ENCODE assay signal across 25 cellular contexts in genomic region chr19:31274266-31274963, GRCh38.
DNase-seq lines count a peak whose midpoint lies in the region; ATAC-seq and TF ChIP-seq lines count a peak whose summit lies in the region.
"Had no signal": no experiment of that assay in that cellular context is flagged by ENCODE, and none has a peak within 500 bp of the region (broad histone marks: within the 10 kb centered on the region; RNA-seq: fewer than 3 reads in every experiment).

No MANE protein-coding gene starts in this region.

- no peaks in the 10 kb centered on the region for H3K36me3 Mint-ChIP-seq in natural killer cell treated with Interleukin-12 subunit alpha and Interleukin-12 subunit beta and Interleukin-15 and Interleukin-18, amount 100 ng/mL, for 72 hours
- H3K36me3 Mint-ChIP-seq in natural killer cell = no peaks in the 10 kb centered on the region
- peaks cover 4% of the 10 kb centered on the region for H3K36me3 Mint-ChIP-seq in T-cell

- no peak for TF ChIP-seq CTCF in natural killer cell (IDR thresholded peaks at IDR 0.05)

- H3K4me1 Mint-ChIP-seq in natural killer cell treated with Interleukin-12 subunit alpha and Interleukin-12 subunit beta and Interleukin-15 and Interleukin-18, amount 100 ng/mL, for 72 hours (ENCODE audit: low read depth in 2 of 2) = no peaks in the 10 kb centered on the region
- no peaks in the 10 kb centered on the region for H3K4me1 Mint-ChIP-seq in natural killer cell
- H3K4me1 Mint-ChIP-seq in T-cell = no peaks in the 10 kb centered on the region

- ATAC-seq in natural killer cell treated with Interleukin-12 subunit alpha and Interleukin-12 subunit beta and Interleukin-15 and Interleukin-18, amount 100 ng/mL, for 72 hours = no peak
- ATAC-seq in natural killer cell (no peak), T-cell (replicated peaks in 1 of 4) (no peak), HG02938 (IDR thresholded peaks at IDR 0.05; ENCODE audit: unreplicated experiment) (no peak)
- ATAC-seq: heart right ventricle; psoas muscle; stimulated activated naive CD8-positive, alpha-beta T cell treated with anti-CD3 and anti-CD28 coated beads, Interleukin-15, Interleukin-2, amounts not matched to agents 100 U/mL and 50 U/mL, for 24 hours; T-helper 17 cell had no signal

- intact Hi-C loops in natural killer cell (cut with micrococcal nuclease) = no loop called here

- H3K9me3 ChIP-seq in neuron (ENCODE audit: low read length) = no peaks in the 10 kb centered on the region
- H3K9me3 ChIP-seq: heart right ventricle, neutrophil, psoas muscle, SK-N-SH, thyroid gland had no signal

- peak overlapping the region; percentile 3 for H2AFZ ChIP-seq in neuron (ENCODE audit: low read depth, low read length)

- CTCF ChIA-PET in T-cell (lab: Charles Lee) = no interaction called here

- no peaks in the 10 kb centered on the region for H3K9me3 Mint-ChIP-seq in natural killer cell treated with Interleukin-12 subunit alpha and Interleukin-12 subunit beta and Interleukin-15 and Interleukin-18, amount 100 ng/mL, for 72 hours
- no peaks in the 10 kb centered on the region for H3K9me3 Mint-ChIP-seq in natural killer cell
- H3K9me3 Mint-ChIP-seq in T-cell = no peaks in the 10 kb centered on the region

- POLR2A ChIA-PET in T-cell (lab: Charles Lee) = no interaction called here

- H3K36me3 ChIP-seq in neuron (ENCODE audit: insufficient read depth, low read length) = no peaks in the 10 kb centered on the region

- H3K27ac Mint-ChIP-seq in natural killer cell treated with Interleukin-12 subunit alpha and Interleukin-12 subunit beta and Interleukin-15 and Interleukin-18, amount 100 ng/mL, for 72 hours = no peak overlapping the region
- no peak overlapping the region for H3K27ac Mint-ChIP-seq in natural killer cell
- H3K27ac Mint-ChIP-seq in T-cell = no peak overlapping the region
- H3K27ac Mint-ChIP-seq: T-helper 17 cell had no signal

- no peaks in the 10 kb centered on the region for H3K27me3 ChIP-seq in neuron (ENCODE audit: insufficient read depth, low read length)
- H3K27me3 ChIP-seq: heart right ventricle, neutrophil, thyroid gland had no signal

- H3K4me3 Mint-ChIP-seq in natural killer cell treated with Interleukin-12 subunit alpha and Interleukin-12 subunit beta and Interleukin-15 and Interleukin-18, amount 100 ng/mL, for 72 hours = no peak overlapping the region
- H3K4me3 Mint-ChIP-seq in natural killer cell = no peak overlapping the region
- H3K4me3 Mint-ChIP-seq in T-cell = no peak overlapping the region
- H3K4me3 Mint-ChIP-seq: T-helper 17 cell had no signal

- peak overlapping the region; percentile 70 for H3K27ac ChIP-seq in caudate nucleus (ENCODE audit: low read depth, low read length)
- H3K27ac ChIP-seq: heart right ventricle, psoas muscle, thyroid gland had no signal

- no peak overlapping the region for H3K4me3 ChIP-seq in neuron (ENCODE audit: low read length)
- H3K4me3 ChIP-seq: heart right ventricle, psoas muscle, thyroid gland had no signal

- DNase-seq in natural killer cell treated with Interleukin-12 subunit alpha and Interleukin-12 subunit beta and Interleukin-15 and Interleukin-18, amount 100 ng/mL, for 72 hours (ENCODE audit: low spot score) = peak; percentile 12
- DNase-seq in natural killer cell (no peak), caudate nucleus (lab: John Stamatoyannopoulos, UW) (peak in 20 of 61 donors; percentile 4 to 67 (median 22)), T-cell (no peak), NCI-H1048 (lab: John Stamatoyannopoulos, UW) (no peak), inferior parietal cortex (ENCODE audit: extremely low spot score) (no peak)
- DNase-seq: activated naive CD4-positive, alpha-beta T cell; activated T-cell treated with anti-CD3 and anti-CD28 coated beads, Interleukin-2, amount 50 U/mL, for 1 hour; cerebellar nuclear complex; DMS153; GOT3; heart right ventricle; IMR-90; kidney glomerular epithelial cell; NCI-H1092; NCI-H2227 treated with DMSO at 0.1 percent for 48 hours; NCI-H774; psoas muscle; SK-N-SH; stimulated activated naive CD8-positive, alpha-beta T cell treated with anti-CD3 and anti-CD28 coated beads, Interleukin-15, Interleukin-2, amounts not matched to agents 100 U/mL and 50 U/mL, for 24 hours; T-helper 17 cell; thyroid gland had no signal

- no peaks in the 10 kb centered on the region for H3K27me3 Mint-ChIP-seq in natural killer cell treated with Interleukin-12 subunit alpha and Interleukin-12 subunit beta and Interleukin-15 and Interleukin-18, amount 100 ng/mL, for 72 hours
- H3K27me3 Mint-ChIP-seq in natural killer cell (ENCODE audit: low read depth in 2 of 2) (no peaks in the 10 kb centered on the region), T-cell (no peaks in the 10 kb centered on the region)
- H3K27me3 Mint-ChIP-seq: T-helper 17 cell had no signal

- peaks cover 9% of the 10 kb centered on the region for H3K4me1 ChIP-seq in neuron (ENCODE audit: insufficient read depth, low read length)
- H3K4me1 ChIP-seq: psoas muscle had no signal
